15 cellular contexts compared by ENCODE assay signal in genomic region chr4:55013431-55013955, GRCh38.
"Had no signal": no experiment of that assay in that cellular context is flagged by ENCODE, and none has a peak within 500 bp of the region (broad histone marks: within the 10 kb centered on the region; RNA-seq: fewer than 3 reads in every experiment).

No MANE protein-coding gene starts in this region.

- H3K4me1 ChIP-seq: right lobe of liver, vagina had no signal

- FAIRE-seq: small intestine had no signal

- H3K27ac ChIP-seq: coronary artery, epithelial cell of prostate, right lobe of liver, vagina had no signal

- ATAC-seq: right lobe of liver; stimulated activated memory B cell treated with anti-CD40 and anti-IgM and Interleukin-4, amounts not matched to agents 10 μg/mL and 1 μg/mL and 100 μg/mL, for 72 hours; WTC11 had no signal

- H3K9me3 ChIP-seq: right lobe of liver, vagina had no signal

- H3K4me3 ChIP-seq: coronary artery, right lobe of liver, vagina had no signal

- DNase-seq: activated gamma-delta T cell treated with Interleukin-2 at 50 U/mL for 16 hours; activated T-cell treated with anti-CD3 and anti-CD28 coated beads, Interleukin-2, amount 50 U/mL, for 1 hour; aorta; foreskin fibroblast; immature natural killer cell; occipital lobe; right lobe of liver; small intestine; stimulated activated CD4-positive, alpha-beta T cell treated with anti-CD3 and anti-CD28 coated beads, Interleukin-2, amount 100 ng/mL, for 24 hours; T-helper 9 cell had no signal

- H3K27me3 ChIP-seq: right lobe of liver, vagina had no signal

- H3K36me3 ChIP-seq: right lobe of liver, vagina had no signal
